ENCODE assay signal across 8 cellular contexts in genomic region chr10:62804384-62805138, GRCh38. TPM values are rescaled to one million over a fixed set of nuclear protein-coding genes. Genes with fewer than 3 reads are reported as not detected.
DNase-seq lines count a peak whose midpoint lies in the region; ATAC-seq and TF ChIP-seq lines count a peak whose summit lies in the region.

Gene ADO, plus strand, starts transcription at chr10:62804720. Its CDS starts 340 bp downstream, at chr10:62805060.

- H3K9ac ChIP-seq in subcutaneous abdominal adipose tissue (ENCODE audit: low read length in 5 of 5), result peak within 1 kb of the TSS; percentile 83 to 96 (median 93)

- H3K9me3 Mint-ChIP-seq in nephron, result no peaks in the 10 kb centered on the region

- H3K4me1 Mint-ChIP-seq in nephron, result peaks cover 54% of the 10 kb centered on the region

- TF ChIP-seq CTCF in fibroblast of the aortic adventitia (IDR thresholded peaks at IDR 0.05; ENCODE audit: insufficient read depth, low read length), result no peak
- TF ChIP-seq CTCF in nephron (IDR thresholded peaks at IDR 0.05; ENCODE audit: unreplicated experiment in 3 of 3), result no peak

- ATAC-seq in GM21825 (IDR thresholded peaks at IDR 0.05; ENCODE audit: unreplicated experiment), result peak; percentile 87

- H3K4me3 Mint-ChIP-seq in nephron, result peak within 1 kb of the TSS; percentile 91 to 96 (median 94)

- peaks cover 30% of the 10 kb centered on the region for H3K36me3 ChIP-seq in KOPT-K1 (ENCODE audit: insufficient read depth, low read length)
- no peaks in the 10 kb centered on the region for H3K36me3 ChIP-seq in subcutaneous abdominal adipose tissue (ENCODE audit: control insufficient read depth in 5 of 5, insufficient read depth in 5 of 5, low read length in 5 of 5)

- DNase-seq in Daoy (ENCODE audit: low read depth) (peak; percentile 84), RPMI8226 (peak; percentile 79), activated gamma-delta T cell (lab: John Stamatoyannopoulos, UW) (peak; percentile 69), fibroblast of the aortic adventitia (ENCODE audit: low read depth) (peak; percentile 86)

- no peaks in the 10 kb centered on the region for H3K9me3 ChIP-seq in KOPT-K1 (ENCODE audit: insufficient read depth, low read length, poor library complexity, severe bottlenecking)
- no peaks in the 10 kb centered on the region for H3K9me3 ChIP-seq in subcutaneous abdominal adipose tissue (ENCODE audit: control insufficient read depth in 5 of 5, low read length in 5 of 5)

- H3K27me3 ChIP-seq in subcutaneous abdominal adipose tissue (ENCODE audit: control insufficient read depth in 5 of 5, insufficient read depth in 4 of 5, low read length in 5 of 5), result no peaks in the 10 kb centered on the region

- peaks cover 2 to 40% (median 32%) of the 10 kb centered on the region in 5 donors for H3K4me1 ChIP-seq in subcutaneous abdominal adipose tissue (ENCODE audit: control insufficient read depth in 5 of 5, insufficient read depth in 5 of 5, low read length in 5 of 5)

- peaks cover 3% of the 10 kb centered on the region for H3K27me3 Mint-ChIP-seq in nephron (ENCODE audit: low read depth)

- H3K36me3 Mint-ChIP-seq in nephron (ENCODE audit: low read depth), result peaks cover 14% of the 10 kb centered on the region

- H3K4me3 ChIP-seq in fibroblast of the aortic adventitia (ENCODE audit: low read depth, low read length), result peak within 1 kb of the TSS; percentile 97
- peak within 1 kb of the TSS; percentile 87 to 99 (median 93) for H3K4me3 ChIP-seq in subcutaneous abdominal adipose tissue (ENCODE audit: low read depth in 1 of 5, low read length in 5 of 5)

- H3K27ac ChIP-seq in KOPT-K1 (ENCODE audit: low read depth, low read length, poor library complexity, severe bottlenecking), result peak within 1 kb of the TSS; percentile 84
- H3K27ac ChIP-seq in subcutaneous abdominal adipose tissue (ENCODE audit: low read depth, low read length), result peak within 1 kb of the TSS; percentile 97

- H3K27ac Mint-ChIP-seq in nephron, result peak within 1 kb of the TSS; percentile 98 to 100 (median 99)

RNA-seq across cellular contexts. Expression of gene ADO, which starts in this region (rescaled TPM):
- 25.4 and 27.4 TPM in 2 replicates for total RNA-seq in Daoy (2014; rRNA removed; shearing (Covaris generic))
- 11.0 and 22.0 TPM in 2 replicates for total RNA-seq in fibroblast of the aortic adventitia (ENCODE audit: low replicate concordance)

Comparison
In these comparisons a context has a peak if more than half of its experiments do, and no peak if none do; other contexts are left out.
1. Peak in every context shown above with its lines: DNase-seq, ATAC-seq, H3K4me3 ChIP-seq and H3K27ac ChIP-seq.